1 cellular context compared by ENCODE assay signal in genomic region chr11:3046190-3046589, GRCh38.
TF ChIP-seq lines count a peak whose summit lies in the region.

No MANE protein-coding gene starts in this region.

TF ChIP-seq in WTC11, 78 proteins besides CTCF, POLR2A, EP300 and RAD21 (continued from another document):
- TF ChIP-seq ZNF425 (CRISPR knock-in tag; conservative IDR thresholded peaks at IDR 0.05): no peak
